Comparison of ENCODE assay signal across 9 cellular contexts in genomic region chr1:148389027-148389339, GRCh38.
DNase-seq lines count a peak whose midpoint lies in the region; ATAC-seq and TF ChIP-seq lines count a peak whose summit lies in the region.
"Had no signal": no experiment of that assay in that cellular context is flagged by ENCODE, and none has a peak within 500 bp of the region (broad histone marks: within the 10 kb centered on the region; RNA-seq: fewer than 3 reads in every experiment).

No MANE protein-coding gene starts in this region.

- H3K27me3 ChIP-seq in heart right ventricle = peaks cover 0 to 9% (median 0%) of the 10 kb centered on the region in 7 donors
- H3K27me3 ChIP-seq in mucosa of rectum (ENCODE audit: control insufficient read depth in 2 of 2, insufficient read depth in 2 of 2, low read length in 2 of 2) = no peaks in the 10 kb centered on the region
- H3K27me3 ChIP-seq in vagina = no peaks in the 10 kb centered on the region

- no peaks in the 10 kb centered on the region for H3K36me3 ChIP-seq in heart right ventricle
- no peaks in the 10 kb centered on the region for H3K36me3 ChIP-seq in mucosa of rectum (ENCODE audit: control insufficient read depth in 2 of 2, insufficient read depth in 2 of 2, low read length in 2 of 2)
- H3K36me3 ChIP-seq in vagina = no peaks in the 10 kb centered on the region

- H3K9me3 ChIP-seq in heart right ventricle (no peaks in the 10 kb centered on the region), mucosa of rectum (ENCODE audit: control insufficient read depth in 2 of 2, low read length in 2 of 2) (no peaks in the 10 kb centered on the region), vagina (no peaks in the 10 kb centered on the region)

- 30 to 31% methylated on average over 6 of the region's 6 CpGs for WGBS in heart right ventricle, 2 donors

- intact Hi-C loops in heart right ventricle (cut with DNase I) = loop anchor here in 1 of 10 donors (10.0 kb wide), 1 partner anchor 54 kb away; no protein-coding TSS in a partner anchor
- intact Hi-C loops in left cardiac atrium (cut with DNase I) = no loop called here
- intact Hi-C loops in vagina (cut with DNase I) = no loop called here

- TF ChIP-seq CTCF in heart right ventricle (IDR thresholded peaks at IDR 0.05) (no peak), vagina (IDR thresholded peaks at IDR 0.05) (no peak)

- H3K4me3 ChIP-seq in heart right ventricle = peak overlapping the region in 9 of 10 donors; percentile 31 to 65 (median 55)
- peak overlapping the region; percentile 68 to 81 for H3K4me3 ChIP-seq in mucosa of rectum (ENCODE audit: low read length in 2 of 2)
- peak overlapping the region; percentile 61 to 65 for H3K4me3 ChIP-seq in vagina

- TF ChIP-seq POLR2A in vagina (IDR thresholded peaks at IDR 0.05) = no peak

- H3K27ac ChIP-seq in heart right ventricle (peak overlapping the region in 8 of 10 donors; percentile 62 to 91 (median 72)), caudate nucleus (ENCODE audit: low read depth, low read length) (peak overlapping the region; percentile 86), mucosa of rectum (ENCODE audit: low read depth in 2 of 2, low read length in 2 of 2) (peak overlapping the region; percentile 90 to 91), vagina (peak overlapping the region; percentile 94)

- H3K4me1 ChIP-seq in heart right ventricle (peaks cover 0 to 23% (median 0%) of the 10 kb centered on the region in 9 donors), mucosa of rectum (ENCODE audit: control insufficient read depth in 2 of 2, insufficient read depth in 2 of 2, low read length in 2 of 2) (peaks cover 4 to 8% of the 10 kb centered on the region in 2 donors), vagina (peaks cover 8% of the 10 kb centered on the region)

- peak overlapping the region; percentile 71 to 83 for H3K9ac ChIP-seq in mucosa of rectum (ENCODE audit: low read depth in 1 of 2, low read length in 2 of 2)

- DNase-seq in heart right ventricle = no peak
- DNase-seq in left cardiac atrium = no peak
- DNase-seq in caudate nucleus (lab: John Stamatoyannopoulos, UW) = no peak
- no peak for DNase-seq in vagina (ENCODE audit: extremely low spot score in 2 of 2)
- no peak for DNase-seq in superior temporal gyrus (ENCODE audit: extremely low spot score)
- DNase-seq: DND-41 had no signal

- ATAC-seq in heart right ventricle = no peak
- no peak for ATAC-seq in left cardiac atrium
- ATAC-seq in HG02623 (IDR thresholded peaks at IDR 0.05; ENCODE audit: unreplicated experiment) = no peak
- no peak for ATAC-seq in HG02885 (IDR thresholded peaks at IDR 0.05; ENCODE audit: poor library complexity, unreplicated experiment)
